In genomic region chr4:77177196-77177595, GRCh38 we compare ENCODE assay signal across 1 cellular context.
TF ChIP-seq lines count a peak whose summit lies in the region.

No MANE protein-coding gene starts in this region.

TF ChIP-seq in GM23338, 12 proteins besides CTCF, POLR2A, EP300 and RAD21 (continued from another document):
- TF ChIP-seq REST (IDR thresholded peaks at IDR 0.05; ENCODE audit: unreplicated experiment) (no peak), NANOG (IDR thresholded peaks at IDR 0.05; ENCODE audit: borderline replicate concordance) (no peak), POLR2AphosphoS5 (IDR thresholded peaks at IDR 0.05; ENCODE audit: low read depth) (no peak), ZNF462 (CRISPR knock-in tag; IDR thresholded peaks at IDR 0.05) (no peak), STAT1 (IDR thresholded peaks at IDR 0.05; ENCODE audit: unreplicated experiment) (no peak)
